ENCODE assay signal across 1 cellular context in the genomic region with DNA sequence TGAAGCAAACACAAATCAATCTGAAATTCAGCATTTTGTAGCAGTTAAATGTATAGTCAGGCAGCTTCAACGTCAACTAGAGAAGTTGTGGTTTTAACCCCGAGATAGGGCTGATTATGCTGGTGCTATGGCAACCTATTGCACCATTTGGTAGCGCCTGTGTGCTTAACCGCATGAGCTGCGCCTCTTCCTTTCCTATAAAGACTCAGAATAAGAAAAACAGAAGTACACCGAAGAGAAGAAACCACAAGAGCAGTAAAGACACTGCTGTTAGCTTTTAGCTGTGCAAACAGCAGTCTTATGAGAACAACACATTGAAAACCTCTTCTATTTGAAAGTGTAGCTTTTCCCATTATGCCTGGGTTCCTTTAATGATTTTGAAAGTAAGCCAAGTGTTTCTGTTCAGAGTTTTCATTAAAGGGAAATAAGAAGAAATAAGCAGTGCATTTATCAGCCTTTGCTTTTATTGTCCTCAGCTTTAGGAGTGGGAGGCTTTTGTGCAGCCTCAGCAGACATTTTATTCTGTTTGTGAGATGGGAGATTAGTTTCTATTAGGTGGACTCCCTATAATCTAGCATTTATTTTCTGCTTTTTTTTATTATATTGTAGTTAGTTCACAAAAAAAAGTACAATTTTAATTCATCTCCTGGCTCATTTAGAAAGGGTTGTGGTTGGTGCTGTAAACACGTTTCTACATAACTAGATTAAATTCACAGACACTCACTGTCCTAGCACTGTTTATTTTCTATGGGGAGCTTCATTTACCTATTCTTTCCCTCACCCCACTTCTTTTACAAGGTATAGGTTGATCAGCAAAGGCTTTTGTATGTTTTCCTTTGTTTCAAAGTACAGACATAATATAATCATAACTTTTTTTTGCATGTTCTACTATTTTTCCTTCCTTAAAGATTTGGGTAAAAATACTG.
TF ChIP-seq lines count a peak whose summit lies in the region.

No MANE protein-coding gene starts in this region.

TF ChIP-seq in K562, 482 proteins besides CTCF, POLR2A, EP300 and RAD21 (continued from another document and continues in another):
- TF ChIP-seq ZBTB12 (CRISPR knock-in tag; IDR thresholded peaks at IDR 0.05) (peak; percentile 67), MTF1 (CRISPR knock-in tag; IDR thresholded peaks at IDR 0.05; ENCODE audit: borderline replicate concordance) (no peak), KDM2B (CRISPR knock-in tag; IDR thresholded peaks at IDR 0.05) (no peak), PHB (CRISPR knock-in tag; IDR thresholded peaks at IDR 0.05) (no peak), TAL1 (IDR thresholded peaks at IDR 0.05) (no peak), FOS (IDR thresholded peaks at IDR 0.05; ENCODE audit: extremely low read depth, insufficient read length) (no peak), ZC3H11A (IDR thresholded peaks at IDR 0.05; ENCODE audit: low read depth, low read length) (no peak), DMBX1 (CRISPR knock-in tag; IDR thresholded peaks at IDR 0.05; ENCODE audit: borderline replicate concordance) (no peak), TEAD2 (tag; IDR thresholded peaks at IDR 0.05) (no peak), ZNF449 (CRISPR knock-in tag; IDR thresholded peaks at IDR 0.05) (no peak), RAD51 (IDR thresholded peaks at IDR 0.05; ENCODE audit: borderline replicate concordance, low read depth) (no peak), DNMT1 (IDR thresholded peaks at IDR 0.05) (no peak), HLTF (IDR thresholded peaks at IDR 0.05) (no peak), ZNF282 (CRISPR knock-in tag; IDR thresholded peaks at IDR 0.05) (no peak), CBFA2T3 (IDR thresholded peaks at IDR 0.05) (no peak), SRF (CRISPR knock-in tag; IDR thresholded peaks at IDR 0.05) (no peak), ERF (CRISPR knock-in tag; IDR thresholded peaks at IDR 0.05) (no peak), NCOA6 (IDR thresholded peaks at IDR 0.05) (no peak), ESRRA (IDR thresholded peaks at IDR 0.05; ENCODE audit: borderline replicate concordance, low read depth) (peak; percentile 96; the same call in 1 of the 2 replicates), MCM3 (IDR thresholded peaks at IDR 0.05) (no peak), SREBF2 (CRISPR knock-in tag; IDR thresholded peaks at IDR 0.05) (no peak), CREB1 (IDR thresholded peaks at IDR 0.05) (peak; percentile 82), CREB1 (CRISPR knock-in tag; IDR thresholded peaks at IDR 0.05) (peak; percentile 61; the same call in 1 of the 2 replicates), HCFC1 (IDR thresholded peaks at IDR 0.05; ENCODE audit: low read depth, low read length) (0 out of 2 replicates have a peak, but pooled peaks have one; percentile 25), POLR2AphosphoS2 (IDR thresholded peaks at IDR 0.05; ENCODE audit: low read length) (no peak), SIN3A (IDR thresholded peaks at IDR 0.05; ENCODE audit: borderline replicate concordance in 2 of 2, control insufficient read depth in 1 of 2, low read depth in 2 of 2, low read length in 2 of 2) (no peak), LARP7 (IDR thresholded peaks at IDR 0.05) (no peak), MTA2 (IDR thresholded peaks at IDR 0.05; ENCODE audit: low read depth) (no peak), EGR1 (conservative IDR thresholded peaks at IDR 0.05) (0 out of 2 replicates have a peak, but pooled peaks have one; percentile 4), RBM15 (IDR thresholded peaks at IDR 0.05; ENCODE audit: insufficient read depth, low read length) (no peak), ZNF212 (CRISPR knock-in tag; IDR thresholded peaks at IDR 0.05) (no peak), PYGO2 (tag; IDR thresholded peaks at IDR 0.05) (no peak), C11orf30 (IDR thresholded peaks at IDR 0.05; ENCODE audit: low read depth) (peak; percentile 68), ZNF41 (CRISPR knock-in tag; conservative IDR thresholded peaks at IDR 0.05) (no peak), RBFOX2 (IDR thresholded peaks at IDR 0.05; ENCODE audit: low read depth, low read length) (peak; percentile 65), NEUROD1 (IDR thresholded peaks at IDR 0.05; ENCODE audit: borderline replicate concordance, low read depth, low read length, partially characterized antibody) (peak; percentile 56), HEY1 (CRISPR knock-in tag; IDR thresholded peaks at IDR 0.05; ENCODE audit: borderline replicate concordance) (no peak), STAT5B (CRISPR knock-in tag; IDR thresholded peaks at IDR 0.05) (no peak), CAMTA2 (CRISPR knock-in tag; conservative IDR thresholded peaks at IDR 0.05) (no peak)
- TF ChIP-seq, protein P1, sequence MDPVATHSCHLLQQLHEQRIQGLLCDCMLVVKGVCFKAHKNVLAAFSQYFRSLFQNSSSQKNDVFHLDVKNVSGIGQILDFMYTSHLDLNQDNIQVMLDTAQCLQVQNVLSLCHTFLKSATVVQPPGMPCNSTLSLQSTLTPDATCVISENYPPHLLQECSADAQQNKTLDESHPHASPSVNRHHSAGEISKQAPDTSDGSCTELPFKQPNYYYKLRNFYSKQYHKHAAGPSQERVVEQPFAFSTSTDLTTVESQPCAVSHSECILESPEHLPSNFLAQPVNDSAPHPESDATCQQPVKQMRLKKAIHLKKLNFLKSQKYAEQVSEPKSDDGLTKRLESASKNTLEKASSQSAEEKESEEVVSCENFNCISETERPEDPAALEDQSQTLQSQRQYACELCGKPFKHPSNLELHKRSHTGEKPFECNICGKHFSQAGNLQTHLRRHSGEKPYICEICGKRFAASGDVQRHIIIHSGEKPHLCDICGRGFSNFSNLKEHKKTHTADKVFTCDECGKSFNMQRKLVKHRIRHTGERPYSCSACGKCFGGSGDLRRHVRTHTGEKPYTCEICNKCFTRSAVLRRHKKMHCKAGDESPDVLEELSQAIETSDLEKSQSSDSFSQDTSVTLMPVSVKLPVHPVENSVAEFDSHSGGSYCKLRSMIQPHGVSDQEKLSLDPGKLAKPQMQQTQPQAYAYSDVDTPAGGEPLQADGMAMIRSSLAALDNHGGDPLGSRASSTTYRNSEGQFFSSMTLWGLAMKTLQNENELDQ (CRISPR knock-in tag; IDR thresholded peaks at IDR 0.05; ENCODE audit: borderline replicate concordance) = no peak
- TF ChIP-seq, protein P2, sequence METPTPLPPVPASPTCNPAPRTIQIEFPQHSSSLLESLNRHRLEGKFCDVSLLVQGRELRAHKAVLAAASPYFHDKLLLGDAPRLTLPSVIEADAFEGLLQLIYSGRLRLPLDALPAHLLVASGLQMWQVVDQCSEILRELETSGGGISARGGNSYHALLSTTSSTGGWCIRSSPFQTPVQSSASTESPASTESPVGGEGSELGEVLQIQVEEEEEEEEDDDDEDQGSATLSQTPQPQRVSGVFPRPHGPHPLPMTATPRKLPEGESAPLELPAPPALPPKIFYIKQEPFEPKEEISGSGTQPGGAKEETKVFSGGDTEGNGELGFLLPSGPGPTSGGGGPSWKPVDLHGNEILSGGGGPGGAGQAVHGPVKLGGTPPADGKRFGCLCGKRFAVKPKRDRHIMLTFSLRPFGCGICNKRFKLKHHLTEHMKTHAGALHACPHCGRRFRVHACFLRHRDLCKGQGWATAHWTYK (CRISPR knock-in tag; IDR thresholded peaks at IDR 0.05) = no peak
- TF ChIP-seq, protein P3, sequence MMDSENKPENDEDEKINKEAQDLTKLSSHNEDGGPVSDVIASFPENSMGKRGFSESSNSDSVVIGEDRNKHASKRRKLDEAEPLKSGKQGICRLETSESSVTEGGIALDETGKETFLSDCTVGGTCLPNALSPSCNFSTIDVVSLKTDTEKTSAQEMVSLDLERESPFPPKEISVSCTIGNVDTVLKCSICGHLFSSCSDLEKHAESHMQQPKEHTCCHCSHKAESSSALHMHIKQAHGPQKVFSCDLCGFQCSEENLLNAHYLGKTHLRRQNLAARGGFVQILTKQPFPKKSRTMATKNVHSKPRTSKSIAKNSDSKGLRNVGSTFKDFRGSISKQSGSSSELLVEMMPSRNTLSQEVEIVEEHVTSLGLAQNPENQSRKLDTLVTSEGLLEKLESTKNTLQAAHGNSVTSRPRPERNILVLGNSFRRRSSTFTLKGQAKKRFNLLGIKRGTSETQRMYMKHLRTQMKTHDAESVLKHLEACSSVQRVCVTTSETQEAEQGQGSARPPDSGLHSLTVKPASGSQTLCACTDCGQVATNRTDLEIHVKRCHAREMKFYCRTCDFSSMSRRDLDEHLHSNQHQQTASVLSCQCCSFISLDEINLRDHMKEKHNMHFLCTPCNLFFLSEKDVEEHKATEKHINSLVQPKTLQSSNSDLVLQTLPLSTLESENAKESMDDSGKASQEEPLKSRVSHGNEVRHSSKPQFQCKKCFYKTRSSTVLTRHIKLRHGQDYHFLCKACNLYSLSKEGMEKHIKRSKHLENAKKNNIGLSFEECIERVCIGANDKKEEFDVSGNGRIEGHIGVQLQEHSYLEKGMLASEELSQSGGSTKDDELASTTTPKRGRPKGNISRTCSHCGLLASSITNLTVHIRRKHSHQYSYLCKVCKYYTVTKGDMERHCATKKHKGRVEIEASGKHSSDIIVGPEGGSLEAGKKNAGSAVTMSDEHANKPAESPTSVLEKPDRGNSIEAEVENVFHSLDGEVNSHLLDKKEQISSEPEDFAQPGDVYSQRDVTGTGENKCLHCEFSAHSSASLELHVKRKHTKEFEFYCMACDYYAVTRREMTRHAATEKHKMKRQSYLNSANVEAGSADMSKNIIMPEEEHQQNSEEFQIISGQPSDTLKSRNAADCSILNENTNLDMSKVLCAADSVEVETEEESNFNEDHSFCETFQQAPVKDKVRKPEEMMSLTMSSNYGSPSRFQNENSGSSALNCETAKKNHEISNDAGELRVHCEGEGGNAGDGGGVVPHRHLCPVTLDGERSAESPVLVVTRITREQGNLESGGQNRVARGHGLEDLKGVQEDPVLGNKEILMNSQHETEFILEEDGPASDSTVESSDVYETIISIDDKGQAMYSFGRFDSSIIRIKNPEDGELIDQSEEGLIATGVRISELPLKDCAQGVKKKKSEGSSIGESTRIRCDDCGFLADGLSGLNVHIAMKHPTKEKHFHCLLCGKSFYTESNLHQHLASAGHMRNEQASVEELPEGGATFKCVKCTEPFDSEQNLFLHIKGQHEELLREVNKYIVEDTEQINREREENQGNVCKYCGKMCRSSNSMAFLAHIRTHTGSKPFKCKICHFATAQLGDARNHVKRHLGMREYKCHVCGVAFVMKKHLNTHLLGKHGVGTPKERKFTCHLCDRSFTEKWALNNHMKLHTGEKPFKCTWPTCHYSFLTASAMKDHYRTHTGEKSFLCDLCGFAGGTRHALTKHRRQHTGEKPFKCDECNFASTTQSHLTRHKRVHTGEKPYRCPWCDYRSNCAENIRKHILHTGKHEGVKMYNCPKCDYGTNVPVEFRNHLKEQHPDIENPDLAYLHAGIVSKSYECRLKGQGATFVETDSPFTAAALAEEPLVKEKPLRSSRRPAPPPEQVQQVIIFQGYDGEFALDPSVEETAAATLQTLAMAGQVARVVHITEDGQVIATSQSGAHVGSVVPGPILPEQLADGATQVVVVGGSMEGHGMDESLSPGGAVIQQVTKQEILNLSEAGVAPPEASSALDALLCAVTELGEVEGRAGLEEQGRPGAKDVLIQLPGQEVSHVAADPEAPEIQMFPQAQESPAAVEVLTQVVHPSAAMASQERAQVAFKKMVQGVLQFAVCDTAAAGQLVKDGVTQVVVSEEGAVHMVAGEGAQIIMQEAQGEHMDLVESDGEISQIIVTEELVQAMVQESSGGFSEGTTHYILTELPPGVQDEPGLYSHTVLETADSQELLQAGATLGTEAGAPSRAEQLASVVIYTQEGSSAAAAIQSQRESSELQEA (IDR thresholded peaks at IDR 0.05; ENCODE audit: low read depth) = no peak
- TF ChIP-seq, protein P4, sequence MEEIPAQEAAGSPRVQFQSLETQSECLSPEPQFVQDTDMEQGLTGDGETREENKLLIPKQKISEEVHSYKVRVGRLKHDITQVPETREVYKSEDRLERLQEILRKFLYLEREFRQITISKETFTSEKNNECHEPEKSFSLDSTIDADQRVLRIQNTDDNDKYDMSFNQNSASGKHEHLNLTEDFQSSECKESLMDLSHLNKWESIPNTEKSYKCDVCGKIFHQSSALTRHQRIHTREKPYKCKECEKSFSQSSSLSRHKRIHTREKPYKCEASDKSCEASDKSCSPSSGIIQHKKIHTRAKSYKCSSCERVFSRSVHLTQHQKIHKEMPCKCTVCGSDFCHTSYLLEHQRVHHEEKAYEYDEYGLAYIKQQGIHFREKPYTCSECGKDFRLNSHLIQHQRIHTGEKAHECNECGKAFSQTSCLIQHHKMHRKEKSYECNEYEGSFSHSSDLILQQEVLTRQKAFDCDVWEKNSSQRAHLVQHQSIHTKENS (CRISPR knock-in tag; IDR thresholded peaks at IDR 0.05) = no peak
- TF ChIP-seq, protein P5, sequence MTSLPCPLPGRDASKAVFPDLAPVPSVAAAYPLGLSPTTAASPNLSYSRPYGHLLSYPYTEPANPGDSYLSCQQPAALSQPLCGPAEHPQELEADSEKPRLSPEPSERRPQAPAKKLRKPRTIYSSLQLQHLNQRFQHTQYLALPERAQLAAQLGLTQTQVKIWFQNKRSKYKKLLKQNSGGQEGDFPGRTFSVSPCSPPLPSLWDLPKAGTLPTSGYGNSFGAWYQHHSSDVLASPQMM (CRISPR knock-in tag; IDR thresholded peaks at IDR 0.05) = no peak
- TF ChIP-seq, protein P6, sequence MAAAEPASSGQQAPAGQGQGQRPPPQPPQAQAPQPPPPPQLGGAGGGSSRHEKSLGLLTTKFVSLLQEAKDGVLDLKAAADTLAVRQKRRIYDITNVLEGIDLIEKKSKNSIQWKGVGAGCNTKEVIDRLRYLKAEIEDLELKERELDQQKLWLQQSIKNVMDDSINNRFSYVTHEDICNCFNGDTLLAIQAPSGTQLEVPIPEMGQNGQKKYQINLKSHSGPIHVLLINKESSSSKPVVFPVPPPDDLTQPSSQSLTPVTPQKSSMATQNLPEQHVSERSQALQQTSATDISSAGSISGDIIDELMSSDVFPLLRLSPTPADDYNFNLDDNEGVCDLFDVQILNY (CRISPR knock-in tag; IDR thresholded peaks at IDR 0.05) = no peak
